8 cellular contexts compared by ENCODE assay signal in the genomic region with DNA sequence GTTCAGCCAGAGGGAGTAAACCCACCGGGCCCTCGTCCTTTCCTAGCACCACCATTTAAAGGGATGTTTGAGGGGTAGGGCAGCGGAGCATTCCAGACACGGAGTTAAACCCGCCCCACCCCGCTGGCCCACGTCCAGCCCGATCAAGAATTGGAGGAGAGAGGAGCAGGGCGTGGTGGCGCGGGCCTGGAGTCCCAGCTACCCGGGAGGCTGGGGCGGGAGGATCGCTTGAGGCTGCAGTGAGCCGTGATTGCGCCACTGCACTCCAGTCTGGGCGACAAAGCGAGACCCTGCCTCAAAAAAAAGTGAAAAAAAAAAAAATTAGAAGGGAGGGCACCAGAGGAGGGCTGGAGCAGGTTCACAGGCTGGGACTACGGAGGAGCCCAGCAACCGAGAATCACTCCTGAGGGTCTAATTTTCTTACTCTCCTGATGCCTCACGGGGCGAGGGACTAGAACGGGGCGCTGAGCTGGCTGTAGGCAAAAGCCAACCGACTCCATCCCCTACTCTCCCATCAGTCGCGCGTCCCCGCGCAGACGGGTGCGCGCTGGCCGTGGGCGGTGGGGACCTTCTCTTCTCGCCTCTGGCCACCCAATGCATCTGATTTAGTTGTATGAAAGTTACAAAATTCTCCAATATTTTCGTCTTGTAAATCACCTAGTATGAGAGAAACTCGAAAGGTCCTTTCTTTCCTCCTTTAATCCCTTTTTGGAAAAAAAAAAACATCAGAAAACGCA. TPM values are rescaled to one million over a fixed set of nuclear protein-coding genes. Genes with fewer than 3 reads are reported as not detected.
A peak's percentile ranks its signal among the peaks of the same experiment; 100 is the strongest.
DNase-seq lines count a peak whose midpoint lies in the region; ATAC-seq and TF ChIP-seq lines count a peak whose summit lies in the region.

No MANE protein-coding gene starts in this region.

- H3K9ac ChIP-seq in Loucy (ENCODE audit: low read depth, low read length, poor library complexity, severe bottlenecking): peak overlapping the region; percentile 77
- H3K9ac ChIP-seq in colonic mucosa (ENCODE audit: low read depth in 2 of 2, low read length in 2 of 2): peak overlapping the region; percentile 86 to 99
- peak overlapping the region; percentile 52 to 83 for H3K9ac ChIP-seq in liver (ENCODE audit: low read depth in 1 of 2, low read length in 2 of 2)

- H3K27ac ChIP-seq in AG04450 (ENCODE audit: low read depth, low read length) (peak overlapping the region; percentile 91), colonic mucosa (peak overlapping the region; percentile 99), liver (ENCODE audit: low read depth in 1 of 2, low read length in 2 of 2) (peak overlapping the region; percentile 98 to 99)

- DNase-seq in AG04450 (ENCODE audit: low read depth, low spot score) (no peak), colonic mucosa (peak; percentile 96), NAMALWA (ENCODE audit: low spot score) (no peak)
- DNase-seq in activated CD4-positive, CD25-positive, alpha-beta regulatory T cell (lab: John Stamatoyannopoulos, UW): peak in 3 of 4 experiments; percentile 23 to 46 (median 37)
- peak; percentile 80 for DNase-seq in stimulated activated CD4-positive, alpha-beta T cell treated with anti-CD3 and anti-CD28 coated beads, Interleukin-4, amount 100 ng/mL, for 1 hour

- H3K27me3 ChIP-seq in AG04450 (ENCODE audit: control insufficient read depth, insufficient read depth, low read length): no peaks in the 10 kb centered on the region
- no peaks in the 10 kb centered on the region for H3K27me3 ChIP-seq in Loucy (ENCODE audit: insufficient read depth, low read length, poor library complexity, severe bottlenecking)
- no peaks in the 10 kb centered on the region for H3K27me3 ChIP-seq in colonic mucosa
- no peaks in the 10 kb centered on the region for H3K27me3 ChIP-seq in liver (ENCODE audit: control insufficient read depth in 4 of 4, insufficient read depth in 4 of 4, low read length in 3 of 4)

- 16% methylated on average over 39 of the region's 39 CpGs for WGBS in liver

- peaks cover 6% of the 10 kb centered on the region; the same call in 1 of the 2 replicates for H3F3A ChIP-seq in Loucy (ENCODE audit: low read depth)

- POLR2A ChIA-PET in AG04450 (lab: Yijun Ruan, JAX): interaction anchor here (0.9 to 1.7 kb wide), 3 partner anchors 15 to 55 kb away, joined by 3 to 7 read pairs (median 6); a partner anchor contains a TSS

- ATAC-seq in GM18907 (IDR thresholded peaks at IDR 0.05; ENCODE audit: unreplicated experiment): peak; percentile 43

- H3K9me2 ChIP-seq in Loucy (replicated peaks; ENCODE audit: low read depth, low read length): no peaks in the 10 kb centered on the region

- H3K4me2 ChIP-seq in Loucy (ENCODE audit: low read depth, low read length, poor library complexity, severe bottlenecking): peak overlapping the region; percentile 74

- H3K4me3 ChIP-seq in AG04450 (ENCODE audit: low read depth, low read length) (peak overlapping the region; percentile 67), Loucy (ENCODE audit: low read length, poor library complexity, severe bottlenecking) (peak overlapping the region; percentile 77), colonic mucosa (peak overlapping the region; percentile 41), liver (ENCODE audit: low read depth in 1 of 3, low read length in 3 of 3) (peak overlapping the region; percentile 43 to 61 (median 53))

- CTCF ChIA-PET in AG04450 (lab: Charles Lee): interaction anchor here (0.8 kb wide), 1 partner anchor 8 kb away, joined by 6 read pairs; no protein-coding TSS in a partner anchor

- TF ChIP-seq CTCF in AG04450 (IDR thresholded peaks at IDR 0.05; ENCODE audit: low read depth, low read length): no peak
- no peak for TF ChIP-seq CTCF in Loucy (conservative IDR thresholded peaks at IDR 0.05; ENCODE audit: low read length)
- no peak for TF ChIP-seq CTCF in colonic mucosa (IDR thresholded peaks at IDR 0.05)
- no peak for TF ChIP-seq CTCF in liver (IDR thresholded peaks at IDR 0.05; ENCODE audit: low read depth, low read length, missing input control)

- H3K36me3 ChIP-seq in Loucy (ENCODE audit: insufficient read depth, low read length) (no peaks in the 10 kb centered on the region), colonic mucosa (no peaks in the 10 kb centered on the region), liver (ENCODE audit: control insufficient read depth in 4 of 4, insufficient read depth in 3 of 4, low read depth in 1 of 4, low read length in 3 of 4) (no peaks in the 10 kb centered on the region)

- H3K79me2 ChIP-seq in Loucy (ENCODE audit: insufficient read depth, low read length): no peaks in the 10 kb centered on the region

- no peaks in the 10 kb centered on the region for H4K20me1 ChIP-seq in Loucy (ENCODE audit: insufficient read depth, low read length, poor library complexity, severe bottlenecking)

- no peak for TF ChIP-seq RAD21 in liver (IDR thresholded peaks at IDR 0.05)

- H3K4me1 ChIP-seq in Loucy (ENCODE audit: insufficient read depth, low read length, poor library complexity, severe bottlenecking) (peaks cover 22% of the 10 kb centered on the region), colonic mucosa (peaks cover 7% of the 10 kb centered on the region), liver (ENCODE audit: control insufficient read depth in 4 of 4, insufficient read depth in 4 of 4, low read length in 3 of 4) (peaks cover 9 to 23% (median 16%) of the 10 kb centered on the region in 4 donors)

- H2AFZ ChIP-seq in Loucy (ENCODE audit: low read length): peak overlapping the region; percentile 94

- intact Hi-C loops in colonic mucosa (cut with DNase I): no loop called here

- no peaks in the 10 kb centered on the region; the same call in 1 of the 2 replicates for H3K9me3 ChIP-seq in AG04450 (ENCODE audit: control insufficient read depth, insufficient read depth, low read length)
- no peaks in the 10 kb centered on the region for H3K9me3 ChIP-seq in Loucy (ENCODE audit: insufficient read depth, low read depth, low read length)
- no peaks in the 10 kb centered on the region for H3K9me3 ChIP-seq in colonic mucosa
- H3K9me3 ChIP-seq in liver (ENCODE audit: control insufficient read depth in 4 of 4, low read length in 3 of 4): no peaks in the 10 kb centered on the region

TF ChIP-seq in liver, 16 proteins besides CTCF, POLR2A, EP300 and RAD21:
- TF ChIP-seq NR2F2 (IDR thresholded peaks at IDR 0.05) (no peak), GABPA (IDR thresholded peaks at IDR 0.05 in 1 of 2, conservative IDR thresholded peaks at IDR 0.05 in 1 of 2) (no peak)
- TF ChIP-seq, protein P1, sequence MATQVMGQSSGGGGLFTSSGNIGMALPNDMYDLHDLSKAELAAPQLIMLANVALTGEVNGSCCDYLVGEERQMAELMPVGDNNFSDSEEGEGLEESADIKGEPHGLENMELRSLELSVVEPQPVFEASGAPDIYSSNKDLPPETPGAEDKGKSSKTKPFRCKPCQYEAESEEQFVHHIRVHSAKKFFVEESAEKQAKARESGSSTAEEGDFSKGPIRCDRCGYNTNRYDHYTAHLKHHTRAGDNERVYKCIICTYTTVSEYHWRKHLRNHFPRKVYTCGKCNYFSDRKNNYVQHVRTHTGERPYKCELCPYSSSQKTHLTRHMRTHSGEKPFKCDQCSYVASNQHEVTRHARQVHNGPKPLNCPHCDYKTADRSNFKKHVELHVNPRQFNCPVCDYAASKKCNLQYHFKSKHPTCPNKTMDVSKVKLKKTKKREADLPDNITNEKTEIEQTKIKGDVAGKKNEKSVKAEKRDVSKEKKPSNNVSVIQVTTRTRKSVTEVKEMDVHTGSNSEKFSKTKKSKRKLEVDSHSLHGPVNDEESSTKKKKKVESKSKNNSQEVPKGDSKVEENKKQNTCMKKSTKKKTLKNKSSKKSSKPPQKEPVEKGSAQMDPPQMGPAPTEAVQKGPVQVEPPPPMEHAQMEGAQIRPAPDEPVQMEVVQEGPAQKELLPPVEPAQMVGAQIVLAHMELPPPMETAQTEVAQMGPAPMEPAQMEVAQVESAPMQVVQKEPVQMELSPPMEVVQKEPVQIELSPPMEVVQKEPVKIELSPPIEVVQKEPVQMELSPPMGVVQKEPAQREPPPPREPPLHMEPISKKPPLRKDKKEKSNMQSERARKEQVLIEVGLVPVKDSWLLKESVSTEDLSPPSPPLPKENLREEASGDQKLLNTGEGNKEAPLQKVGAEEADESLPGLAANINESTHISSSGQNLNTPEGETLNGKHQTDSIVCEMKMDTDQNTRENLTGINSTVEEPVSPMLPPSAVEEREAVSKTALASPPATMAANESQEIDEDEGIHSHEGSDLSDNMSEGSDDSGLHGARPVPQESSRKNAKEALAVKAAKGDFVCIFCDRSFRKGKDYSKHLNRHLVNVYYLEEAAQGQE (IDR thresholded peaks at IDR 0.05): peak; percentile 1

RNA-seq across cellular contexts. Expression of a gene that starts 6.1 kb away (rescaled TPM):
- polyA plus RNA-seq in AG04450 (2011; rRNA removed) (31.9 TPM in 2 replicates), liver (10 to 100 TPM in 1 of 2 donors, 1 to 10 TPM in 1; 9.5 to 30.6 TPM)
- 43.7 and 44.3 TPM in 2 replicates for polyA minus RNA-seq in AG04450 (2011; rRNA and poly(A)+ RNA removed)
- total RNA-seq in colonic mucosa (100 to 1,000 TPM; 278 to 543 TPM), liver (100 to 1,000 TPM in 1 of 2 donors, 10 to 100 TPM in 1; 57.2 to 165 TPM)

RNA-seq across cellular contexts. Expression of a gene that starts 6.1 kb away (rescaled TPM):
- 46.6 and 50.4 TPM in 2 replicates for polyA plus RNA-seq in AG04450 (2011; rRNA removed)
- 22.7 and 36.9 TPM in 2 replicates for polyA minus RNA-seq in AG04450 (2011; rRNA and poly(A)+ RNA removed)
- 100 to 1,000 TPM; 248 to 397 TPM for total RNA-seq in colonic mucosa
- total RNA-seq in liver: 100 to 1,000 TPM in 1 of 2 donors, 10 to 100 TPM in 1; 98.5 to 120 TPM
- 10 to 100 TPM; 28.8 to 56.6 TPM for polyA plus RNA-seq in liver

RNA-seq across cellular contexts. Expression of a gene that starts 6.4 kb away (rescaled TPM):
- polyA plus RNA-seq in AG04450 (2011; rRNA removed) (1.1 and 1.2 TPM in 2 replicates), liver (under 1 TPM; 0.27 to 0.28 TPM)
- 0.97 and 1.9 TPM in 2 replicates for polyA minus RNA-seq in AG04450 (2011; rRNA and poly(A)+ RNA removed)
- total RNA-seq in colonic mucosa (1 to 10 TPM in 1 of 2 donors, under 1 TPM in 1; 0.98 to 1.4 TPM), liver (under 1 TPM; 0.67 to 0.79 TPM)

RNA-seq across cellular contexts. Expression of a gene that starts 14.7 kb away (rescaled TPM):
- 34.2 and 38.3 TPM in 2 replicates for polyA plus RNA-seq in AG04450 (2011; rRNA removed)
- 22.5 and 24.8 TPM in 2 replicates for polyA minus RNA-seq in AG04450 (2011; rRNA and poly(A)+ RNA removed)
- total RNA-seq in colonic mucosa: 10 to 100 TPM; 37.6 to 61.3 TPM
- 10 to 100 TPM in 1 of 2 donors, 1 to 10 TPM in 1; 7.3 to 18.7 TPM for total RNA-seq in liver
- 10 to 100 TPM; 14.5 to 16.4 TPM for polyA plus RNA-seq in liver

RNA-seq across cellular contexts. Expression of a gene that starts 25.9 kb away (rescaled TPM):
- polyA plus RNA-seq in AG04450 (2011; rRNA removed): 16.0 and 23.9 TPM in 2 replicates
- 54.4 and 69.8 TPM in 2 replicates for polyA minus RNA-seq in AG04450 (2011; rRNA and poly(A)+ RNA removed)
- 100 to 1,000 TPM in 1 of 2 donors, 10 to 100 TPM in 1; 40.8 to 136 TPM for total RNA-seq in colonic mucosa
- 10 to 100 TPM; 32.4 to 44.7 TPM for total RNA-seq in liver
- 10 to 100 TPM; 17.9 to 32.5 TPM for polyA plus RNA-seq in liver

Comparison
In these comparisons a context has a peak if more than half of its experiments do, and no peak if none do; other contexts are left out.
1. DNase-seq: peak in activated CD4-positive, CD25-positive, alpha-beta regulatory T cell (3 of 4), colonic mucosa (single experiment) and stimulated activated CD4-positive, alpha-beta T cell treated with anti-CD3 and anti-CD28 coated beads, Interleukin-4, amount 100 ng/mL, for 1 hour (single experiment); none in AG04450 (single experiment) and NAMALWA (single experiment).
2. Peak in every context shown above with its lines, with median percentiles within 50 percentile points of each other: H3K27ac ChIP-seq, H3K4me3 ChIP-seq and H3K9ac ChIP-seq.